8 cellular contexts compared by ENCODE assay signal in genomic region chr1:201955750-201956143, GRCh38. TPM values are rescaled to one million over a fixed set of nuclear protein-coding genes. Genes with fewer than 3 reads are reported as not detected.
DNase-seq lines count a peak whose midpoint lies in the region; ATAC-seq, FAIRE-seq and TF ChIP-seq lines count a peak whose summit lies in the region.

No MANE protein-coding gene starts in this region.

- DNase-seq in CD4-positive, CD25-positive, alpha-beta regulatory T cell = no peak
- DNase-seq in bronchial epithelial cell (ENCODE audit: low read depth) (no peak), naive B cell (no peak), NCI-H2029 treated with DMSO at 0.1 percent for 48 hours (lab: John Stamatoyannopoulos, UW) (no peak), NCI-H510A treated with DMSO at 0.1 percent for 48 hours (lab: John Stamatoyannopoulos, UW) (no peak), NCI-H510A (lab: John Stamatoyannopoulos, UW) (no peak), SHP77 treated with DMSO at 0.1 percent for 48 hours (lab: John Stamatoyannopoulos, UW) (no peak)

- H3K4me3 ChIP-seq in CD4-positive, CD25-positive, alpha-beta regulatory T cell (ENCODE audit: low read depth, low read length) = peak overlapping the region; percentile 96
- H3K4me3 ChIP-seq in HUES64 (ENCODE audit: low read length) (peak overlapping the region; percentile 92), bronchial epithelial cell (ENCODE audit: low read depth, low read length) (peak overlapping the region; percentile 58)

- no peaks in the 10 kb centered on the region for H3K9me3 Mint-ChIP-seq in CD4-positive, CD25-positive, alpha-beta regulatory T cell
- H3K9me3 Mint-ChIP-seq in naive B cell = no peaks in the 10 kb centered on the region

- no peaks in the 10 kb centered on the region for H3K9me3 ChIP-seq in CD4-positive, CD25-positive, alpha-beta regulatory T cell (ENCODE audit: control insufficient read depth in 2 of 2, low read length in 2 of 2)
- no peaks in the 10 kb centered on the region for H3K9me3 ChIP-seq in HUES64 (ENCODE audit: insufficient read depth, low read depth, low read length)

- TF ChIP-seq CTCF in bronchial epithelial cell (IDR thresholded peaks at IDR 0.05; ENCODE audit: insufficient read depth, low read length, severe bottlenecking) = no peak

- peaks cover 10 to 33% (median 20%) of the 10 kb centered on the region in 4 donors for H3K4me1 Mint-ChIP-seq in CD4-positive, CD25-positive, alpha-beta regulatory T cell
- peaks cover 4 to 29% (median 12%) of the 10 kb centered on the region in 3 donors for H3K4me1 Mint-ChIP-seq in naive B cell

- H3K4me1 ChIP-seq in CD4-positive, CD25-positive, alpha-beta regulatory T cell (ENCODE audit: control insufficient read depth, insufficient read depth, low read length, poor library complexity, severe bottlenecking) = peaks cover 15% of the 10 kb centered on the region
- H3K4me1 ChIP-seq in HUES64 (ENCODE audit: insufficient read depth, low read length) = no peaks in the 10 kb centered on the region

- FAIRE-seq in bronchial epithelial cell (lab: Jason Lieb, UNC) = no peak

- H3K27ac ChIP-seq in CD4-positive, CD25-positive, alpha-beta regulatory T cell (ENCODE audit: insufficient read depth, low read length, poor library complexity, severe bottlenecking) = peak overlapping the region; percentile 82
- peak overlapping the region; percentile 74 for H3K27ac ChIP-seq in HUES64 (ENCODE audit: low read depth, low read length)

- no peaks in the 10 kb centered on the region for H3K27me3 Mint-ChIP-seq in CD4-positive, CD25-positive, alpha-beta regulatory T cell
- no peaks in the 10 kb centered on the region for H3K27me3 Mint-ChIP-seq in naive B cell

- H3K4me3 Mint-ChIP-seq in CD4-positive, CD25-positive, alpha-beta regulatory T cell = peak overlapping the region; percentile 97 to 99 (median 98)
- peak overlapping the region; percentile 87 to 100 (median 98) for H3K4me3 Mint-ChIP-seq in naive B cell

- H3K36me3 ChIP-seq in CD4-positive, CD25-positive, alpha-beta regulatory T cell (ENCODE audit: control insufficient read depth, insufficient read depth, low read length) = peaks cover 19% of the 10 kb centered on the region
- H3K36me3 ChIP-seq in HUES64 (ENCODE audit: insufficient read depth, low read length) = peaks cover 34% of the 10 kb centered on the region
- peaks cover 5% of the 10 kb centered on the region for H3K36me3 ChIP-seq in bronchial epithelial cell (ENCODE audit: control insufficient read depth, insufficient read depth, low read length)

- H3K36me3 Mint-ChIP-seq in CD4-positive, CD25-positive, alpha-beta regulatory T cell = peaks cover 11% of the 10 kb centered on the region
- H3K36me3 Mint-ChIP-seq in naive B cell = no peaks in the 10 kb centered on the region

- H3K9ac ChIP-seq in HUES64 (ENCODE audit: low read depth, low read length) = peak overlapping the region; percentile 92

- no peaks in the 10 kb centered on the region for H3K27me3 ChIP-seq in CD4-positive, CD25-positive, alpha-beta regulatory T cell (ENCODE audit: control insufficient read depth, insufficient read depth, low read length)
- H3K27me3 ChIP-seq in HUES64 (ENCODE audit: insufficient read depth, low read length) (no peaks in the 10 kb centered on the region), bronchial epithelial cell (ENCODE audit: control insufficient read depth, insufficient read depth, low read length) (no peaks in the 10 kb centered on the region)

- no peak for ATAC-seq in CD4-positive, CD25-positive, alpha-beta regulatory T cell (ENCODE audit: low read depth in 2 of 2)
- ATAC-seq in naive B cell (ENCODE audit: low read depth in 2 of 2) = peak in 1 of 2 donors; percentile 1

- H3K27ac Mint-ChIP-seq in CD4-positive, CD25-positive, alpha-beta regulatory T cell = peak overlapping the region; percentile 97 to 99 (median 98)
- H3K27ac Mint-ChIP-seq in naive B cell = peak overlapping the region; percentile 95 to 98 (median 98)

- under 1% methylated on average over 13 of the region's 14 CpGs for WGBS in HUES64

RNA-seq across cellular contexts. Expression of gene TIMM17A, which starts 0.4 kb away (rescaled TPM):
- 43.1 TPM for total RNA-seq in CD4-positive, CD25-positive, alpha-beta regulatory T cell
- 10 to 100 TPM; 28.2 to 52.7 (median 36.7) TPM for polyA plus RNA-seq in CD4-positive, CD25-positive, alpha-beta regulatory T cell
- polyA plus RNA-seq in HUES64 (2013, experiment 1 of 2) = 48.7 TPM
- polyA plus RNA-seq in HUES64 (2013, experiment 2 of 2) = 46.6 TPM
- 53.4 and 74.9 TPM in 2 replicates for total RNA-seq in bronchial epithelial cell
- 10 to 100 TPM; 16.4 to 33.2 (median 24.4) TPM for polyA plus RNA-seq in naive B cell (ENCODE audit: low read depth in 6 of 6)

RNA-seq across cellular contexts. Expression of gene LMOD1, which starts 9.4 kb away (rescaled TPM):
- not detected for total RNA-seq in CD4-positive, CD25-positive, alpha-beta regulatory T cell
- polyA plus RNA-seq in CD4-positive, CD25-positive, alpha-beta regulatory T cell = not detected
- polyA plus RNA-seq in HUES64 (2013, experiment 1 of 2) = 0.25 TPM
- polyA plus RNA-seq in HUES64 (2013, experiment 2 of 2) = 0.38 TPM
- total RNA-seq in bronchial epithelial cell = 0.26 TPM in 1 of 2 replicates, not detected in the other
- not detected for polyA plus RNA-seq in naive B cell (ENCODE audit: low read depth in 6 of 6)

RNA-seq across cellular contexts. Expression of gene RNPEP, which starts 26.7 kb away (rescaled TPM):
- 29.8 TPM for total RNA-seq in CD4-positive, CD25-positive, alpha-beta regulatory T cell
- polyA plus RNA-seq in CD4-positive, CD25-positive, alpha-beta regulatory T cell = 10 to 100 TPM; 31.0 to 51.2 (median 33.0) TPM
- polyA plus RNA-seq in HUES64 (2013, experiment 1 of 2) = 31.1 TPM
- polyA plus RNA-seq in HUES64 (2013, experiment 2 of 2) = 37.5 TPM
- 27.3 and 39.8 TPM in 2 replicates for total RNA-seq in bronchial epithelial cell
- polyA plus RNA-seq in naive B cell (ENCODE audit: low read depth in 6 of 6) = 10 to 100 TPM; 28.2 to 50.0 (median 34.7) TPM

RNA-seq across cellular contexts. Expression of gene ELF3, which starts 54.6 kb away (rescaled TPM):
- 1.0 TPM for total RNA-seq in CD4-positive, CD25-positive, alpha-beta regulatory T cell
- not detected for polyA plus RNA-seq in CD4-positive, CD25-positive, alpha-beta regulatory T cell
- polyA plus RNA-seq in HUES64 (2013, experiment 1 of 2) = 2.7 TPM
- 3.0 TPM for polyA plus RNA-seq in HUES64 (2013, experiment 2 of 2)
- total RNA-seq in bronchial epithelial cell = 66.1 and 105 TPM in 2 replicates
- under 1 TPM in 1 of 6 donors, not detected in 5; 0.30 TPM for polyA plus RNA-seq in naive B cell (ENCODE audit: low read depth in 6 of 6)
